In the genomic region with DNA sequence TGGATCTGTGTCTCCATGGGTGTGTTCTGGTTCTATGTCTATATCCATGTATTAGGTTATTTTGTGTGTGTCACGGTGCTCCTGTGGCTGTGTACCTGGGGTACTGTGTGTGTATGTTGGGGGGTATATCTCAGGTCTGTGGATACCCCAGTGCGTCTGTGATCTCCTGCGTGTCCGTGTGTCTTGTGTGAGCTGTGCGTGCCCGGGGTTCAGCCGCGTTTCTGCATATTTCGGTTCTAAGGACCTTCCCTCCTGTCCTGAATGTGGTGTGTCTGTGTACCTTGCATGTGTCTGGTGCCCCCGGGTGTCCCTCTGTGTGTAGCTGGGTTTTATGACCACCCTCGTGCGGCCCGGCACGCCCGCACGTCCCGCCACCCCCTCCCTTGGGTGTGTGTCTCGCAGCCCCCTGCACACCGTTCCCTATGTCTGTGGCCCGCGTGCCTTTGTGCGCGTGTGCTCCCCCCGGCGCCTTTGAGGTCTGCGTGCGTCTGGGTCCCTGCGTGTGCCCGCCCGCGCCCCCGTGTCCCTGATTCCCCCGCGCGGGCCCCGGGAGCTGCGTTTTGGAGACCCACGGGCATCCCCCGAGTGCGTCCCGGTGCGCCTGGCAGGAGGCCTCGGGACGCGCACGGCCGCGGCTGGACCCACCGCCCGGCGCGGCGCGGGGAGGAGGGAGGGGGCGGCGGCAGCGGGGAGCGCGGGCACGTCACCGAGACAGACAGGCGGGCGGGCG, we compare ENCODE assay signal across 8 cellular contexts. TPM values are rescaled to one million over a fixed set of nuclear protein-coding genes. Genes with fewer than 3 reads are reported as not detected.
DNase-seq lines count a peak whose midpoint lies in the region; ATAC-seq and TF ChIP-seq lines count a peak whose summit lies in the region.

No MANE protein-coding gene starts in this region.

- H3K36me3 Mint-ChIP-seq in activated T-cell treated with anti-CD3 and anti-CD28 coated beads, Interleukin-2, amount 50 U/mL, for 4 hours (ENCODE audit: insufficient read depth) = no peaks in the 10 kb centered on the region
- H3K36me3 Mint-ChIP-seq in activated CD8-positive, alpha-beta T cell treated with anti-CD3 and anti-CD28 coated beads, Interleukin-2, amount 10 ng/mL, durations not matched to agents 7 days and 5 days (ENCODE audit: low read depth) = no peaks in the 10 kb centered on the region

- no peaks in the 10 kb centered on the region for H3K9me3 ChIP-seq in tibial nerve

- peaks cover 43% of the 10 kb centered on the region for H3K4me1 Mint-ChIP-seq in activated T-cell treated with anti-CD3 and anti-CD28 coated beads, Interleukin-2, amount 50 U/mL, for 4 hours (ENCODE audit: low read depth)
- H3K4me1 Mint-ChIP-seq in activated CD8-positive, alpha-beta T cell treated with anti-CD3 and anti-CD28 coated beads, Interleukin-2, amount 10 ng/mL, durations not matched to agents 7 days and 5 days (ENCODE audit: low read depth) = peaks cover 46% of the 10 kb centered on the region

- POLR2A ChIA-PET in activated CD8-positive, alpha-beta T cell treated with anti-CD3 and anti-CD28 coated beads, Interleukin-2, amount 10 ng/mL, durations not matched to agents 7 days and 5 days (lab: Charles Lee) = interaction anchor here (0.9 to 5.3 kb wide), 7 partner anchors 18 to 167 kb away, joined by 3 to 49 read pairs (median 5); partner anchors contain the start of genes C19orf53 and IL27RA

- no peak for DNase-seq in activated T-cell treated with anti-CD3 and anti-CD28 coated beads, Interleukin-2, amount 50 U/mL, for 4 hours
- DNase-seq in activated T-cell treated with anti-CD3 and anti-CD28 coated beads for 4 hours = no peak
- DNase-seq in activated CD8-positive, alpha-beta T cell treated with anti-CD3 and anti-CD28 coated beads, Interleukin-2, amount 10 ng/mL, durations not matched to agents 7 days and 5 days = no peak
- no peak for DNase-seq in kidney epithelial cell (ENCODE audit: low read depth)
- DNase-seq in tibial nerve (ENCODE audit: low spot score in 2 of 2) = no peak
- no peak for DNase-seq in CD1c-positive myeloid dendritic cell (ENCODE audit: extremely low spot score)
- DNase-seq in SHP77 (lab: John Stamatoyannopoulos, UW) = no peak

- no peaks in the 10 kb centered on the region for H3K9me3 Mint-ChIP-seq in activated T-cell treated with anti-CD3 and anti-CD28 coated beads, Interleukin-2, amount 50 U/mL, for 4 hours
- no peaks in the 10 kb centered on the region for H3K9me3 Mint-ChIP-seq in activated CD8-positive, alpha-beta T cell treated with anti-CD3 and anti-CD28 coated beads, Interleukin-2, amount 10 ng/mL, durations not matched to agents 7 days and 5 days (ENCODE audit: insufficient read depth)

- H3K4me3 Mint-ChIP-seq in activated T-cell treated with anti-CD3 and anti-CD28 coated beads, Interleukin-2, amount 50 U/mL, for 4 hours = peak overlapping the region; percentile 80
- H3K4me3 Mint-ChIP-seq in activated CD8-positive, alpha-beta T cell treated with anti-CD3 and anti-CD28 coated beads, Interleukin-2, amount 10 ng/mL, durations not matched to agents 7 days and 5 days = peak overlapping the region; percentile 71

- WGBS in tibial nerve, 2 donors = 3 to 39% methylated on average over 12 of the region's 64 CpGs

- H3K27me3 ChIP-seq in kidney epithelial cell (ENCODE audit: control insufficient read depth, insufficient read depth, low read length) = no peaks in the 10 kb centered on the region
- peaks cover 0 to 4% of the 10 kb centered on the region in 2 donors for H3K27me3 ChIP-seq in tibial nerve

- no peak for TF ChIP-seq POLR2A in tibial nerve (IDR thresholded peaks at IDR 0.05)

- TF ChIP-seq EP300 in tibial nerve (IDR thresholded peaks at IDR 0.05) = no peak

- H3K4me1 ChIP-seq in tibial nerve = peaks cover 0 to 36% (median 12%) of the 10 kb centered on the region in 4 donors

- H3K36me3 ChIP-seq in kidney epithelial cell (ENCODE audit: control insufficient read depth, insufficient read depth, low read length) = no peaks in the 10 kb centered on the region
- no peaks in the 10 kb centered on the region for H3K36me3 ChIP-seq in tibial nerve

- peak overlapping the region; percentile 64 for H3K27ac Mint-ChIP-seq in activated CD8-positive, alpha-beta T cell treated with anti-CD3 and anti-CD28 coated beads, Interleukin-2, amount 10 ng/mL, durations not matched to agents 7 days and 5 days

- H3K4me3 ChIP-seq in kidney epithelial cell (ENCODE audit: low read depth, low read length) (peak overlapping the region; percentile 28), tibial nerve (peak overlapping the region in 3 of 4 donors; percentile 17 to 81 (median 48))

- peak overlapping the region in 2 of 4 donors; percentile 66 to 69 for H3K27ac ChIP-seq in tibial nerve

- CTCF ChIA-PET in activated CD8-positive, alpha-beta T cell treated with anti-CD3 and anti-CD28 coated beads, Interleukin-2, amount 10 ng/mL, durations not matched to agents 7 days and 5 days (lab: Charles Lee) = interaction anchor here (0.6 to 4.0 kb wide), 5 partner anchors 15 to 250 kb away, joined by 3 to 57 read pairs (median 4); partner anchors contain the start of gene ZSWIM4

- TF ChIP-seq CTCF in kidney epithelial cell (IDR thresholded peaks at IDR 0.05; ENCODE audit: insufficient read depth, low read length, poor library complexity, severe bottlenecking) (no peak), tibial nerve (IDR thresholded peaks at IDR 0.05) (no peak)

- ATAC-seq in activated T-cell treated with anti-CD3 and anti-CD28 coated beads, Interleukin-2, amount 50 U/mL, for 4 hours = no peak
- no peak for ATAC-seq in activated CD8-positive, alpha-beta T cell treated with anti-CD3 and anti-CD28 coated beads, Interleukin-2, amount 10 ng/mL, durations not matched to agents 7 days and 5 days
- ATAC-seq in GM21526 (IDR thresholded peaks at IDR 0.05; ENCODE audit: low FRiP score, unreplicated experiment) = no peak

- peaks cover 31% of the 10 kb centered on the region for H3K27me3 Mint-ChIP-seq in activated T-cell treated with anti-CD3 and anti-CD28 coated beads, Interleukin-2, amount 50 U/mL, for 4 hours (ENCODE audit: low read depth)
- peaks cover 24% of the 10 kb centered on the region for H3K27me3 Mint-ChIP-seq in activated CD8-positive, alpha-beta T cell treated with anti-CD3 and anti-CD28 coated beads, Interleukin-2, amount 10 ng/mL, durations not matched to agents 7 days and 5 days (ENCODE audit: low read depth)

RNA-seq across cellular contexts. Expression of gene NANOS3, which starts 12.3 kb away (rescaled TPM):
- total RNA-seq in activated T-cell treated with anti-CD3 and anti-CD28 coated beads, Interleukin-2, amount 50 U/mL, for 4 hours = under 1 TPM in 1 of 3 donors, not detected in 2; 0.52 TPM
- under 1 TPM; 0.60 to 0.90 TPM for total RNA-seq in activated CD8-positive, alpha-beta T cell treated with anti-CD3 and anti-CD28 coated beads, Interleukin-2, amount 10 ng/mL, durations not matched to agents 7 days and 5 days
- total RNA-seq in kidney epithelial cell = 0.68 TPM in 1 of 2 replicates, not detected in the other
- not detected for total RNA-seq in tibial nerve

RNA-seq across cellular contexts. Expression of gene BRME1, which starts 41.2 kb away (rescaled TPM):
- total RNA-seq in activated T-cell treated with anti-CD3 and anti-CD28 coated beads, Interleukin-2, amount 50 U/mL, for 4 hours = 1 to 10 TPM; 7.3 to 9.3 (median 8.9) TPM
- 1 to 10 TPM; 4.2 to 5.0 TPM for total RNA-seq in activated CD8-positive, alpha-beta T cell treated with anti-CD3 and anti-CD28 coated beads, Interleukin-2, amount 10 ng/mL, durations not matched to agents 7 days and 5 days
- total RNA-seq in kidney epithelial cell (1.7 and 2.5 TPM in 2 replicates), tibial nerve (1 to 10 TPM in 3 of 4 donors, not detected in 1; 1.5 to 3.3 (median 3.0) TPM)

RNA-seq across cellular contexts. Expression of gene CC2D1A, which starts 41.3 kb away (rescaled TPM):
- 10 to 100 TPM; 34.1 to 40.2 (median 39.6) TPM for total RNA-seq in activated T-cell treated with anti-CD3 and anti-CD28 coated beads, Interleukin-2, amount 50 U/mL, for 4 hours
- 10 to 100 TPM; 27.8 to 28.9 TPM for total RNA-seq in activated CD8-positive, alpha-beta T cell treated with anti-CD3 and anti-CD28 coated beads, Interleukin-2, amount 10 ng/mL, durations not matched to agents 7 days and 5 days
- total RNA-seq in kidney epithelial cell (26.5 and 32.0 TPM in 2 replicates), tibial nerve (10 to 100 TPM; 42.7 to 99.3 (median 56.0) TPM)
